Comparison of ENCODE assay signal across 9 cellular contexts in genomic region chr1:68495532-68495931, GRCh38. TPM values are rescaled to one million over a fixed set of nuclear protein-coding genes. Genes with fewer than 3 reads are reported as not detected.
A peak's percentile ranks its signal among the peaks of the same experiment; 100 is the strongest.
DNase-seq lines count a peak whose midpoint lies in the region; ATAC-seq and TF ChIP-seq lines count a peak whose summit lies in the region.
"Had no signal": no experiment of that assay in that cellular context is flagged by ENCODE, and none has a peak within 500 bp of the region (broad histone marks: within the 10 kb centered on the region; RNA-seq: fewer than 3 reads in every experiment).

No MANE protein-coding gene starts in this region.

- no peaks in the 10 kb centered on the region for H3K36me3 Mint-ChIP-seq in activated naive CD8-positive, alpha-beta T cell treated with anti-CD3 and anti-CD28 coated beads for 36 hours
- peaks cover 16% of the 10 kb centered on the region for H3K36me3 Mint-ChIP-seq in neural crest cell (ENCODE audit: low read depth)

- H3K4me1 Mint-ChIP-seq in activated naive CD8-positive, alpha-beta T cell treated with anti-CD3 and anti-CD28 coated beads for 36 hours: peaks cover 9% of the 10 kb centered on the region
- peaks cover 35% of the 10 kb centered on the region for H3K4me1 Mint-ChIP-seq in neural crest cell

- H3K36me3 ChIP-seq in KOPT-K1 (ENCODE audit: insufficient read depth, low read length): peaks cover 40% of the 10 kb centered on the region

- H3K9me3 Mint-ChIP-seq in activated naive CD8-positive, alpha-beta T cell treated with anti-CD3 and anti-CD28 coated beads for 36 hours: no peaks in the 10 kb centered on the region
- H3K9me3 Mint-ChIP-seq in neural crest cell: peaks cover under 1% of the 10 kb centered on the region

- H3K27me3 Mint-ChIP-seq in activated naive CD8-positive, alpha-beta T cell treated with anti-CD3 and anti-CD28 coated beads for 36 hours: peaks cover 43% of the 10 kb centered on the region
- no peaks in the 10 kb centered on the region for H3K27me3 Mint-ChIP-seq in neural crest cell (ENCODE audit: low read depth)

- TF ChIP-seq CTCF in neural crest cell (conservative IDR thresholded peaks at IDR 0.05): no peak

- peak; percentile 28 for DNase-seq in NCI-H2029 treated with DMSO at 0.1 percent for 48 hours (lab: John Stamatoyannopoulos, UW)
- no peak for DNase-seq in NCI-H2029 (lab: John Stamatoyannopoulos, UW)
- DNase-seq in activated naive CD8-positive, alpha-beta T cell treated with anti-CD3 and anti-CD28 coated beads for 36 hours: no peak
- DNase-seq in neural crest cell (ENCODE audit: low read depth, low spot score): no peak
- no peak for DNase-seq in retina
- no peak for DNase-seq in cortex of kidney (lab: John Stamatoyannopoulos, UW)

- no peak overlapping the region for H3K27ac Mint-ChIP-seq in activated naive CD8-positive, alpha-beta T cell treated with anti-CD3 and anti-CD28 coated beads for 36 hours
- H3K27ac Mint-ChIP-seq in neural crest cell (ENCODE audit: unreplicated experiment): no peak overlapping the region

- peak overlapping the region; percentile 97 for H3K27ac ChIP-seq in KOPT-K1 (ENCODE audit: low read depth, low read length, poor library complexity, severe bottlenecking)

- ATAC-seq in HG03565 (IDR thresholded peaks at IDR 0.05; ENCODE audit: unreplicated experiment): no peak

- H3K9me3 ChIP-seq in KOPT-K1 (ENCODE audit: insufficient read depth, low read length, poor library complexity, severe bottlenecking): no peaks in the 10 kb centered on the region

- peak overlapping the region; percentile 84 for H3K4me3 Mint-ChIP-seq in activated naive CD8-positive, alpha-beta T cell treated with anti-CD3 and anti-CD28 coated beads for 36 hours
- H3K4me3 Mint-ChIP-seq in neural crest cell: peak overlapping the region; percentile 99

RNA-seq across cellular contexts. Expression of gene DEPDC1, which starts 1.4 kb away (rescaled TPM):
- total RNA-seq in activated naive CD8-positive, alpha-beta T cell treated with anti-CD3 and anti-CD28 coated beads for 36 hours: 10 to 100 TPM; 13.3 to 15.5 TPM
- total RNA-seq in neural crest cell: 30.3 and 31.6 TPM in 2 replicates

RNA-seq across cellular contexts. Expression of gene RPE65, which starts 45.8 kb away (rescaled TPM):
- not detected for total RNA-seq in activated naive CD8-positive, alpha-beta T cell treated with anti-CD3 and anti-CD28 coated beads for 36 hours
- not detected in 2 replicates for total RNA-seq in neural crest cell
- total RNA-seq: activated CD8-positive, alpha-beta memory T cell treated with anti-CD3 and anti-CD28 coated beads for 36 hours had no signal
